ENCODE assay signal across 9 cellular contexts in genomic region chr6:15897063-15897934, GRCh38.
DNase-seq lines count a peak whose midpoint lies in the region; ATAC-seq and TF ChIP-seq lines count a peak whose summit lies in the region.
"Had no signal": no experiment of that assay in that cellular context is flagged by ENCODE, and none has a peak within 500 bp of the region (broad histone marks: within the 10 kb centered on the region; RNA-seq: fewer than 3 reads in every experiment).

No MANE protein-coding gene starts in this region.

- H3K36me3 Mint-ChIP-seq in effector memory CD8-positive, alpha-beta T cell (ENCODE audit: insufficient read depth), result no peaks in the 10 kb centered on the region
- no peaks in the 10 kb centered on the region for H3K36me3 Mint-ChIP-seq in natural killer cell treated with Interleukin-12 subunit alpha and Interleukin-12 subunit beta and Interleukin-15 and Interleukin-18, amount 100 ng/mL, for 72 hours

- H3K4me1 Mint-ChIP-seq in effector memory CD8-positive, alpha-beta T cell (ENCODE audit: low read depth in 2 of 2), result peaks cover 5 to 6% of the 10 kb centered on the region in 2 donors
- H3K4me1 Mint-ChIP-seq in natural killer cell treated with Interleukin-12 subunit alpha and Interleukin-12 subunit beta and Interleukin-15 and Interleukin-18, amount 100 ng/mL, for 72 hours (ENCODE audit: low read depth in 2 of 2), result peaks cover 14 to 21% of the 10 kb centered on the region in 2 donors

- H2AFZ ChIP-seq in OCI-LY7 (ENCODE audit: low read length), result peak overlapping the region; percentile 30; the same call in 1 of the 2 replicates

- peaks cover 2% of the 10 kb centered on the region; the same call in 1 of the 2 replicates for H3K9me3 ChIP-seq in DOHH2 (ENCODE audit: control insufficient read depth, insufficient read depth, low read length)
- peaks cover 18% of the 10 kb centered on the region; the same call in 1 of the 2 replicates for H3K9me3 ChIP-seq in OCI-LY7 (ENCODE audit: low read length)

- H3K4me1 ChIP-seq in DOHH2 (ENCODE audit: control insufficient read depth, low read length) (peaks cover 68% of the 10 kb centered on the region), OCI-LY7 (ENCODE audit: insufficient read depth, low read length, poor library complexity, severe bottlenecking) (peaks cover 41% of the 10 kb centered on the region)

- TF ChIP-seq CTCF in DOHH2 (IDR thresholded peaks at IDR 0.05; ENCODE audit: low read depth, low read length, poor library complexity, severe bottlenecking) (no peak), OCI-LY7 (conservative IDR thresholded peaks at IDR 0.05; ENCODE audit: low read length) (no peak)

- H3K4me2 ChIP-seq in DOHH2 (ENCODE audit: low read length), result peak overlapping the region; percentile 39
- peak overlapping the region; percentile 1; the same call in 1 of the 2 replicates for H3K4me2 ChIP-seq in OCI-LY7 (ENCODE audit: low read length)

- H3K79me2 ChIP-seq in DOHH2 (ENCODE audit: control insufficient read depth, low read length) (no peaks in the 10 kb centered on the region), OCI-LY7 (ENCODE audit: insufficient read depth, low read depth, low read length) (no peaks in the 10 kb centered on the region)

- H3F3A ChIP-seq in DOHH2 (ENCODE audit: control insufficient read depth, insufficient read depth), result peaks cover 15% of the 10 kb centered on the region

- H3K27me3 ChIP-seq in DOHH2 (ENCODE audit: control insufficient read depth, low read length), result no peaks in the 10 kb centered on the region

- no TSS peak for BruUV-seq in OCI-LY7 (replicated peaks; lab: Mats Ljungman, UMichigan)

- H3K4me3 ChIP-seq in DOHH2 (ENCODE audit: low read length) (peak overlapping the region; percentile 7), OCI-LY7 (ENCODE audit: low read depth, low read length, poor library complexity, severe bottlenecking) (no peak overlapping the region)

- DNase-seq in OCI-LY7 (ENCODE audit: low spot score), result no peak
- DNase-seq in glomerular endothelial cell (ENCODE audit: extremely low read depth, low read depth, low spot score), result peak; percentile 34
- peak; percentile 8 for DNase-seq in pons (ENCODE audit: low spot score)
- DNase-seq in effector memory CD8-positive, alpha-beta T cell, result no peak
- no peak for DNase-seq in posterior vena cava (ENCODE audit: low spot score)
- DNase-seq in NCI-H1694 treated with DMSO at 0.1 percent for 48 hours (lab: John Stamatoyannopoulos, UW), result no peak
- DNase-seq in natural killer cell treated with Interleukin-12 subunit alpha and Interleukin-12 subunit beta and Interleukin-15 and Interleukin-18, amount 100 ng/mL, for 72 hours (ENCODE audit: low spot score), result no peak
- DNase-seq: activated CD8-positive, alpha-beta T cell treated with anti-CD3 and anti-CD28 coated beads, Interleukin-2, amount 10 ng/mL, durations not matched to agents 7 days and 5 days had no signal

- H3K27ac ChIP-seq in DOHH2 (ENCODE audit: low read depth, low read length), result peak overlapping the region; percentile 3; the same call in 1 of the 2 replicates
- no peak overlapping the region for H3K27ac ChIP-seq in OCI-LY7 (ENCODE audit: low read depth, low read length, poor library complexity, severe bottlenecking)

- no peaks in the 10 kb centered on the region for H3K9me2 ChIP-seq in DOHH2 (replicated peaks; ENCODE audit: control insufficient read depth, low read length)
- no peaks in the 10 kb centered on the region for H3K9me2 ChIP-seq in OCI-LY7 (ENCODE audit: insufficient read depth, low read length)

- no peaks in the 10 kb centered on the region for H3K9me3 Mint-ChIP-seq in effector memory CD8-positive, alpha-beta T cell
- H3K9me3 Mint-ChIP-seq in natural killer cell treated with Interleukin-12 subunit alpha and Interleukin-12 subunit beta and Interleukin-15 and Interleukin-18, amount 100 ng/mL, for 72 hours, result no peaks in the 10 kb centered on the region

- no peaks in the 10 kb centered on the region for H4K20me1 ChIP-seq in DOHH2 (ENCODE audit: control insufficient read depth, insufficient read depth, low read depth, low read length)
- H4K20me1 ChIP-seq in OCI-LY7 (ENCODE audit: insufficient read depth, low read length), result no peaks in the 10 kb centered on the region

- H3K4me3 Mint-ChIP-seq in effector memory CD8-positive, alpha-beta T cell, result no peak overlapping the region
- H3K4me3 Mint-ChIP-seq in natural killer cell treated with Interleukin-12 subunit alpha and Interleukin-12 subunit beta and Interleukin-15 and Interleukin-18, amount 100 ng/mL, for 72 hours, result no peak overlapping the region
- H3K4me3 Mint-ChIP-seq: activated CD8-positive, alpha-beta T cell treated with anti-CD3 and anti-CD28 coated beads, Interleukin-2, amount 10 ng/mL, durations not matched to agents 7 days and 5 days had no signal

- no peak overlapping the region for H3K27ac Mint-ChIP-seq in effector memory CD8-positive, alpha-beta T cell
- H3K27ac Mint-ChIP-seq in natural killer cell treated with Interleukin-12 subunit alpha and Interleukin-12 subunit beta and Interleukin-15 and Interleukin-18, amount 100 ng/mL, for 72 hours, result peak overlapping the region in 1 of 2 donors; percentile 75
- H3K27ac Mint-ChIP-seq: activated CD8-positive, alpha-beta T cell treated with anti-CD3 and anti-CD28 coated beads, Interleukin-2, amount 10 ng/mL, durations not matched to agents 7 days and 5 days had no signal

- CTCF ChIA-PET in OCI-LY7 (lab: Charles Lee; ENCODE audit: unreplicated experiment), result no interaction called here

- H3K36me3 ChIP-seq in DOHH2 (ENCODE audit: control insufficient read depth, low read length) (no peaks in the 10 kb centered on the region), OCI-LY7 (ENCODE audit: insufficient read depth, low read length) (no peaks in the 10 kb centered on the region)

- POLR2A ChIA-PET in OCI-LY7 (lab: Charles Lee), result interaction anchor here (0.6 to 1.3 kb wide), 2 partner anchors 11 to 24 kb away, joined by 3 read pairs; no protein-coding TSS in a partner anchor

- peaks cover 0 to 21% of the 10 kb centered on the region in 2 donors for H3K27me3 Mint-ChIP-seq in effector memory CD8-positive, alpha-beta T cell
- peaks cover 0 to 4% of the 10 kb centered on the region in 2 donors for H3K27me3 Mint-ChIP-seq in natural killer cell treated with Interleukin-12 subunit alpha and Interleukin-12 subunit beta and Interleukin-15 and Interleukin-18, amount 100 ng/mL, for 72 hours

- no peak for ATAC-seq in effector memory CD8-positive, alpha-beta T cell (replicated peaks)
- ATAC-seq in natural killer cell treated with Interleukin-12 subunit alpha and Interleukin-12 subunit beta and Interleukin-15 and Interleukin-18, amount 100 ng/mL, for 72 hours, result no peak
- ATAC-seq: activated CD8-positive, alpha-beta T cell treated with anti-CD3 and anti-CD28 coated beads, Interleukin-2, amount 10 ng/mL, durations not matched to agents 7 days and 5 days had no signal

- intact Hi-C loops in OCI-LY7 (cut with micrococcal nuclease; ENCODE audit: unreplicated experiment), result loop anchor here (5.0 kb wide), 1 partner anchor 310 kb away; no protein-coding TSS in a partner anchor
- intact Hi-C loops in posterior vena cava (cut with DNase I), result no loop called here

Comparison
In these comparisons a context has a peak if more than half of its experiments do, and no peak if none do; other contexts are left out.
1. DNase-seq: peak in glomerular endothelial cell (single experiment) and pons (single experiment); none in OCI-LY7 (single experiment), effector memory CD8-positive, alpha-beta T cell (0 of 3), posterior vena cava (single experiment), NCI-H1694 treated with DMSO at 0.1 percent for 48 hours (single experiment) and natural killer cell treated with Interleukin-12 subunit alpha and Interleukin-12 subunit beta and Interleukin-15 and Interleukin-18, amount 100 ng/mL, for 72 hours (single experiment).